8 cellular contexts compared by ENCODE assay signal in genomic region chr20:37315293-37316110, GRCh38. TPM values are rescaled to one million over a fixed set of nuclear protein-coding genes. Genes with fewer than 3 reads are reported as not detected.
DNase-seq lines count a peak whose midpoint lies in the region; ATAC-seq, FAIRE-seq and TF ChIP-seq lines count a peak whose summit lies in the region.

No MANE protein-coding gene starts in this region.

- POLR2A ChIA-PET in H1 (lab: Charles Lee; ENCODE audit: partially characterized antibody), result interaction anchor here (0.6 to 2.7 kb wide), 6 partner anchors 10 to 39 kb away, joined by 3 to 6 read pairs (median 3); partner anchors contain the start of gene MANBAL

- 92% methylated on average over 18 of the region's 18 CpGs; no CpG with 5 or more reads in 1 of the 2 experiments for WGBS in H1 (ENCODE audit: extremely low coverage in 1 of 2, insufficient coverage in 1 of 2, insufficient read length in 1 of 2, insufficient replicate concordance in 2 of 2, low coverage in 1 of 2, low lambda C conversion rate in 2 of 2, missing lambda C conversion rate in 1 of 2), 2 experiments

- no peak for DNase-seq in activated naive CD4-positive, alpha-beta T cell treated with anti-CD3 and anti-CD28 coated beads for 36 hours
- no peak for DNase-seq in activated naive CD4-positive, alpha-beta T cell treated with anti-CD3 and anti-CD28 coated beads, Interleukin-2, amount 50 U/mL, for 16 hours
- DNase-seq in H1 (ENCODE audit: low read depth in 1 of 2, low spot score in 2 of 2) (no peak), nephron progenitor cell (no peak), NCI-H526 treated with DMSO at 0.1 percent for 48 hours (lab: John Stamatoyannopoulos, UW) (no peak), NCI-H187 treated with DMSO at 0.1 percent for 48 hours (lab: John Stamatoyannopoulos, UW) (no peak)

- peaks cover 6% of the 10 kb centered on the region for H3K36me3 Mint-ChIP-seq in activated naive CD4-positive, alpha-beta T cell treated with anti-CD3 and anti-CD28 coated beads for 36 hours (ENCODE audit: low read depth)
- peaks cover 28% of the 10 kb centered on the region for H3K36me3 Mint-ChIP-seq in nephron progenitor cell (ENCODE audit: low read depth)

- no peak overlapping the region; the same call in 1 of the 2 replicates for H3K18ac ChIP-seq in H1 (ENCODE audit: extremely low read depth, low read length)

- peaks cover 28% of the 10 kb centered on the region for H3K36me3 ChIP-seq in HUES48 (ENCODE audit: control insufficient read depth, insufficient read depth, low read length)
- H3K36me3 ChIP-seq in H1 (ENCODE audit: control insufficient read depth in 2 of 4, insufficient read depth in 4 of 4, low read length in 3 of 4), result peaks cover 0 to 8% (median under 1%) of the 10 kb centered on the region in 4 experiments; a peak in 3 of 8 replicates

- H3K27me3 ChIP-seq in HUES48 (ENCODE audit: control insufficient read depth, insufficient read depth, low read length) (no peaks in the 10 kb centered on the region), H1 (replicated peaks in 1 of 4; ENCODE audit: control insufficient read depth in 3 of 4, extremely low read depth in 1 of 4, insufficient read depth in 3 of 4, low read length in 3 of 4) (no peaks in the 10 kb centered on the region)

- H3K9me3 Mint-ChIP-seq in activated naive CD4-positive, alpha-beta T cell treated with anti-CD3 and anti-CD28 coated beads for 36 hours, result no peaks in the 10 kb centered on the region
- H3K9me3 Mint-ChIP-seq in nephron progenitor cell, result no peaks in the 10 kb centered on the region

- no peak overlapping the region for H2BK20ac ChIP-seq in H1 (ENCODE audit: low read length)

- H3K14ac ChIP-seq in H1 (ENCODE audit: insufficient read length), result no peak overlapping the region

- H3K9me3 ChIP-seq in HUES48 (ENCODE audit: control insufficient read depth, insufficient read depth, low read length) (no peaks in the 10 kb centered on the region), H1 (ENCODE audit: insufficient read depth in 2 of 2, low read depth in 1 of 2, low read length in 1 of 2) (no peaks in the 10 kb centered on the region)

- peak overlapping the region; percentile 53 for H3K27ac Mint-ChIP-seq in activated naive CD4-positive, alpha-beta T cell treated with anti-CD3 and anti-CD28 coated beads for 36 hours
- peak overlapping the region; percentile 95 for H3K27ac Mint-ChIP-seq in nephron progenitor cell

- H4K5ac ChIP-seq in H1 (ENCODE audit: insufficient read length, low read depth, low read length), result no peak overlapping the region

- H2AK5ac ChIP-seq in H1 (ENCODE audit: low read depth, low read length), result no peak overlapping the region

- H3K23me2 ChIP-seq in H1 (ENCODE audit: low read depth, low read length), result no peaks in the 10 kb centered on the region

- H3K4me1 ChIP-seq in HUES48 (ENCODE audit: control insufficient read depth, insufficient read depth, low read length), result peaks cover 22% of the 10 kb centered on the region
- H3K4me1 ChIP-seq in H1 (replicated peaks in 1 of 4; ENCODE audit: control insufficient read depth in 3 of 4, insufficient read depth in 4 of 4, low read length in 3 of 4), result peaks cover 2 to 9% (median 7%) of the 10 kb centered on the region in 4 experiments; a peak in 5 of 7 replicates

- H4K8ac ChIP-seq in H1 (ENCODE audit: extremely low read depth, insufficient read depth, low read length), result no peak overlapping the region; the same call in 1 of the 2 replicates

- H3K4me3 Mint-ChIP-seq in activated naive CD4-positive, alpha-beta T cell treated with anti-CD3 and anti-CD28 coated beads for 36 hours, result no peak overlapping the region
- no peak overlapping the region for H3K4me3 Mint-ChIP-seq in nephron progenitor cell

- H2BK5ac ChIP-seq in H1 (ENCODE audit: low read depth, low read length), result peak overlapping the region; percentile 66; the same call in 1 of the 2 replicates

- no peak overlapping the region for H2AFZ ChIP-seq in H1 (ENCODE audit: low read length)

- FAIRE-seq in H1 (lab: Jason Lieb, UNC), result no peak

- no peak overlapping the region for H4K91ac ChIP-seq in H1 (replicated peaks; ENCODE audit: insufficient read length, low read length)

- H3K4me2 ChIP-seq in H1 (ENCODE audit: insufficient read depth in 1 of 2, low read depth in 2 of 2, low read length in 2 of 2), result no peak overlapping the region

- H3K4me1 Mint-ChIP-seq in activated naive CD4-positive, alpha-beta T cell treated with anti-CD3 and anti-CD28 coated beads for 36 hours (ENCODE audit: low read depth), result peaks cover 28% of the 10 kb centered on the region
- H3K4me1 Mint-ChIP-seq in nephron progenitor cell, result peaks cover 54% of the 10 kb centered on the region

- TF ChIP-seq CTCF in H1 (IDR thresholded peaks at IDR 0.05; ENCODE audit: control extremely low read depth in 1 of 3, insufficient read depth in 1 of 3, low read depth in 1 of 3, low read length in 3 of 3), result no peak
- no peak for TF ChIP-seq CTCF in nephron progenitor cell (IDR thresholded peaks at IDR 0.05)

- H3K4me3 ChIP-seq in HUES48 (ENCODE audit: low read depth, low read length) (no peak overlapping the region), H1 (ENCODE audit: extremely low read depth in 1 of 4, insufficient read depth in 2 of 4, low read depth in 3 of 4, low read length in 4 of 4) (no peak overlapping the region)

- H3K27ac ChIP-seq in HUES48 (ENCODE audit: low read depth, low read length) (peak overlapping the region; percentile 31), H1 (ENCODE audit: low read depth, low read length) (no peak overlapping the region)

- TF ChIP-seq RAD21 in H1 (IDR thresholded peaks at IDR 0.05 in 1 of 2, conservative IDR thresholded peaks at IDR 0.05 in 1 of 2; ENCODE audit: low read depth in 2 of 2, low read length in 2 of 2), result no peak

- no peak overlapping the region for H2BK12ac ChIP-seq in H1 (ENCODE audit: low read depth, low read length)

- H3K9ac ChIP-seq in HUES48 (ENCODE audit: low read depth, low read length) (no peak overlapping the region), H1 (replicated peaks in 1 of 4; ENCODE audit: extremely low read depth in 1 of 4, low read depth in 3 of 4, low read length in 3 of 4) (no peak overlapping the region)

- H2BK120ac ChIP-seq in H1 (replicated peaks; ENCODE audit: low read depth, low read length), result no peak overlapping the region

- no peak overlapping the region; the same call in 1 of the 2 replicates for H2BK15ac ChIP-seq in H1 (ENCODE audit: low read length)

- intact Hi-C loops in activated naive CD4-positive, alpha-beta T cell treated with anti-CD3 and anti-CD28 coated beads for 36 hours (cut with micrococcal nuclease), result no loop called here

- no peaks in the 10 kb centered on the region for H4K20me1 ChIP-seq in H1 (replicated peaks in 1 of 2; ENCODE audit: control insufficient read depth in 1 of 2, insufficient read depth in 2 of 2, low read length in 2 of 2)

- CTCF ChIA-PET in activated naive CD4-positive, alpha-beta T cell treated with anti-CD3 and anti-CD28 coated beads for 36 hours (lab: Charles Lee), result interaction anchor here (0.6 kb wide), 1 partner anchor 907 kb away, joined by 4 read pairs; no protein-coding TSS in a partner anchor
- CTCF ChIA-PET in H1 (lab: Charles Lee; ENCODE audit: partially characterized antibody), result interaction anchor here (0.8 to 3.6 kb wide), 4 partner anchors 9 to 46 kb away, joined by 5 to 14 read pairs (median 8); no protein-coding TSS in a partner anchor

- no peak for TF ChIP-seq EP300 in H1 (IDR thresholded peaks at IDR 0.05; ENCODE audit: borderline replicate concordance in 1 of 2, low read depth in 2 of 2, low read length in 2 of 2)

- no peak overlapping the region for H3K23ac ChIP-seq in H1 (ENCODE audit: insufficient read length)

- no peak for ATAC-seq in GM18519 (IDR thresholded peaks at IDR 0.05; ENCODE audit: low FRiP score, unreplicated experiment)

- H3K79me2 ChIP-seq in H1 (ENCODE audit: control insufficient read depth in 1 of 2, insufficient read depth in 2 of 2, low read length in 2 of 2), result no peaks in the 10 kb centered on the region

- H3K4ac ChIP-seq in H1 (replicated peaks; ENCODE audit: insufficient read length, low read depth, low read length), result no peak overlapping the region

- peaks cover 6% of the 10 kb centered on the region; the same call in 1 of the 2 replicates for H3K79me1 ChIP-seq in H1 (ENCODE audit: low read depth, low read length)

- no peaks in the 10 kb centered on the region for H3K27me3 Mint-ChIP-seq in activated naive CD4-positive, alpha-beta T cell treated with anti-CD3 and anti-CD28 coated beads for 36 hours (ENCODE audit: low read depth)
- peaks cover 4% of the 10 kb centered on the region for H3K27me3 Mint-ChIP-seq in nephron progenitor cell (ENCODE audit: low read depth, poor library complexity)

- H3K56ac ChIP-seq in H1 (replicated peaks; ENCODE audit: insufficient read length, low read depth, low read length), result no peak overlapping the region

- no peak for TF ChIP-seq POLR2A in H1 (IDR thresholded peaks at IDR 0.05; ENCODE audit: control extremely low read depth in 1 of 2, low read depth in 2 of 2, low read length in 2 of 2)

RNA-seq across cellular contexts. Expression of gene MANBAL, which starts 26.0 kb away (rescaled TPM):
- total RNA-seq in activated naive CD4-positive, alpha-beta T cell treated with anti-CD3 and anti-CD28 coated beads for 36 hours, result 10 to 100 TPM in 1 of 2 experiments, 1 to 10 TPM in 1; 9.4 to 10.4 TPM
- 42.8 and 44.4 TPM in 2 replicates for total RNA-seq in H1 (2021; fragmentation: NEBNext Ultra II Directional; extraction: Animal tissue kit (Norgen Biotek cat#: 25700))
- polyA plus RNA-seq in H1 (2011; rRNA removed), result 120 and 140 TPM in 2 replicates
- polyA plus RNA-seq in H1 (2011; cell fraction: cytosol; rRNA removed), result 98.6 TPM
- polyA plus RNA-seq in H1 (2011; cell fraction: nucleus; rRNA removed), result 64.4 TPM
- 60.6 to 68.4 TPM (median 64.0 TPM) in 4 replicates for polyA plus RNA-seq in H1 (2012, experiment 1 of 2)
- 70.1 TPM for polyA plus RNA-seq in H1 (2012, experiment 2 of 2)
- 48.6 TPM for polyA plus RNA-seq in H1 (2013, experiment 1 of 2)
- polyA plus RNA-seq in H1 (2013, experiment 2 of 2), result 56.1 TPM
- polyA minus RNA-seq in H1 (2011; rRNA and poly(A)+ RNA removed), result 46.6 and 52.2 TPM in 2 replicates
- 22.8 TPM for polyA minus RNA-seq in H1 (2011; cell fraction: cytosol; rRNA and poly(A)+ RNA removed)
- 16.5 TPM for polyA minus RNA-seq in H1 (2011; cell fraction: nucleus; rRNA and poly(A)+ RNA removed)

RNA-seq across cellular contexts. Expression of gene SRC, which starts 30.4 kb away (rescaled TPM):
- 1 to 10 TPM; 2.0 to 2.8 TPM for total RNA-seq in activated naive CD4-positive, alpha-beta T cell treated with anti-CD3 and anti-CD28 coated beads for 36 hours
- 28.8 and 29.8 TPM in 2 replicates for total RNA-seq in H1 (2021; fragmentation: NEBNext Ultra II Directional; extraction: Animal tissue kit (Norgen Biotek cat#: 25700))
- 27.6 and 35.4 TPM in 2 replicates for polyA plus RNA-seq in H1 (2011; rRNA removed)
- 25.1 TPM for polyA plus RNA-seq in H1 (2011; cell fraction: cytosol; rRNA removed)
- 100 TPM for polyA plus RNA-seq in H1 (2011; cell fraction: nucleus; rRNA removed)
- polyA plus RNA-seq in H1 (2012, experiment 1 of 2), result 19.4 to 31.2 TPM (median 26.5 TPM) in 4 replicates
- 20.4 TPM for polyA plus RNA-seq in H1 (2012, experiment 2 of 2)
- 17.9 TPM for polyA plus RNA-seq in H1 (2013, experiment 1 of 2)
- polyA plus RNA-seq in H1 (2013, experiment 2 of 2), result 15.1 TPM
- polyA minus RNA-seq in H1 (2011; rRNA and poly(A)+ RNA removed), result 28.2 and 38.4 TPM in 2 replicates
- 28.6 TPM for polyA minus RNA-seq in H1 (2011; cell fraction: cytosol; rRNA and poly(A)+ RNA removed)
- polyA minus RNA-seq in H1 (2011; cell fraction: nucleus; rRNA and poly(A)+ RNA removed), result 41.9 TPM

RNA-seq across cellular contexts. Expression of gene GHRH, which starts 53.9 kb away (rescaled TPM):
- total RNA-seq in activated naive CD4-positive, alpha-beta T cell treated with anti-CD3 and anti-CD28 coated beads for 36 hours, result not detected
- total RNA-seq in H1 (2021; fragmentation: NEBNext Ultra II Directional; extraction: Animal tissue kit (Norgen Biotek cat#: 25700)), result not detected in 2 replicates
- not detected in 2 replicates for polyA plus RNA-seq in H1 (2011; rRNA removed)
- not detected for polyA plus RNA-seq in H1 (2011; cell fraction: cytosol; rRNA removed)
- polyA plus RNA-seq in H1 (2011; cell fraction: nucleus; rRNA removed), result not detected
- not detected in 4 replicates for polyA plus RNA-seq in H1 (2012, experiment 1 of 2)
- polyA plus RNA-seq in H1 (2012, experiment 2 of 2), result not detected
- not detected for polyA plus RNA-seq in H1 (2013, experiment 1 of 2)
- polyA plus RNA-seq in H1 (2013, experiment 2 of 2), result not detected
- not detected in 2 replicates for polyA minus RNA-seq in H1 (2011; rRNA and poly(A)+ RNA removed)
- polyA minus RNA-seq in H1 (2011; cell fraction: cytosol; rRNA and poly(A)+ RNA removed), result not detected
- polyA minus RNA-seq in H1 (2011; cell fraction: nucleus; rRNA and poly(A)+ RNA removed), result not detected
